8 cellular contexts compared by ENCODE assay signal in the genomic region with DNA sequence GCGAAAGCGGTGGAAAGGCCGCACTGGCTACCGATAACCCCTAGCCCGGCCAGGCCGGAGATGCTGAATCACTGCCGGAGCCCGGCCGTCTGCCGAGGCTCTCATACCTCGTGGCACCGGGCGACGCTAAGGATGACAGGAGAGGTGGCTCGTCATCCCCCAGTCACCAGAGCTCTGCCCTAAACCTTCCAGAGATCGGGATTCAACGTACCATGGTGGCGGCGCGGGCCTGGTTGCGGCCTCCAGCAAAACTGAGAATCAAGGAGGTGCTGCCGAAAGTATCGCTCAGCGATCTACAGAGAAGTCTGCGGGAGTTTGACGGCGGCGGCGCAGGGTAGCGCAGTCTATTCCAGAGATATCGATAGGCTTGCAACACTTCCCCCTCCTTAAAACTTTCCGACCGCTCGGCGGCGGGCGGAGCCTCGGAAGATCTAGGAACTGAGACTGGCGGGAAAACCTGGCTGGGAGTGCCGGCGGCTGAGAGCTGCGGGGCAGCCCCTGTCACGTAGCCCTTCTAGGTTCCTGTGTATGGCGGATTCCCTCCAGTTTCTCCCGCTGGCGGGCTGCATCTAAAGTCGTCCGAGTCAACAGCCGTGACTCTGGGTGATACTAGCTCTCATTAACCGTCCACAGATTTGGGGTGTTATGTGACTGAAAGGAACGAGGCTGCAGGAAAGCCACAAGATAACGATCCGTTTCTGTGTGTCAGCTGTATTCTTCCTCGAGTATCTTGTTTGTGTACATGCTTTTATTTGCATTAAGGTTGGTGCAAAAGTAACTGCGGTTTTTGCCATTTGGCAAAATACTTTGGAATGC. TPM values are rescaled to one million over a fixed set of nuclear protein-coding genes. Genes with fewer than 3 reads are reported as not detected.
DNase-seq lines count a peak whose midpoint lies in the region; ATAC-seq and TF ChIP-seq lines count a peak whose summit lies in the region.

PSMA1 (minus strand) TSS at position 301 of the 816 bp plus-strand sequence; CDS start at position 214, 87 bp downstream.

- peaks cover 22% of the 10 kb centered on the region for H3K4me1 Mint-ChIP-seq in activated CD4-positive, alpha-beta T cell treated with anti-CD3 and anti-CD28 coated beads, Interleukin-2, amount 10 ng/mL, durations not matched to agents 24 days and 14 days

- ATAC-seq in GM19324 (IDR thresholded peaks at IDR 0.05; ENCODE audit: low FRiP score, unreplicated experiment) (peak; percentile 94), HG03469 (IDR thresholded peaks at IDR 0.05; ENCODE audit: unreplicated experiment) (peak; percentile 84)

- H3K27me3 ChIP-seq in BLaER1, result no peaks in the 10 kb centered on the region

- peaks cover 23% of the 10 kb centered on the region for H3K4me1 ChIP-seq in BLaER1

- peak; percentile 97 for DNase-seq in NCI-H526 treated with DMSO at 0.1 percent for 48 hours (lab: John Stamatoyannopoulos, UW)
- peak; percentile 98 for DNase-seq in activated CD4-positive, alpha-beta T cell treated with anti-CD3 and anti-CD28 coated beads, Interleukin-2, amount 10 ng/mL, durations not matched to agents 24 days and 14 days
- peak; percentile 96 for DNase-seq in coronary artery (ENCODE audit: low spot score)
- DNase-seq in left kidney (ENCODE audit: low read depth, low spot score), result peak; percentile 99
- DNase-seq in stimulated activated CD4-positive, alpha-beta T cell treated with anti-CD3 and anti-CD28 coated beads, Interleukin-2, amount 100 ng/mL, for 24 hours, result peak; percentile 93

- intact Hi-C loops in activated CD4-positive, alpha-beta T cell treated with anti-CD3 and anti-CD28 coated beads, Interleukin-2, amount 10 ng/mL, durations not matched to agents 24 days and 14 days (cut with micrococcal nuclease), result loop anchor here (1.0 to 10.0 kb wide), 9 partner anchors 17 to 555 kb away; partner anchors contain the start of gene CALCB

- H3K27ac Mint-ChIP-seq in activated CD4-positive, alpha-beta T cell treated with anti-CD3 and anti-CD28 coated beads, Interleukin-2, amount 10 ng/mL, durations not matched to agents 24 days and 14 days, result peak within 1 kb of the TSS; percentile 98

- H3K36me3 ChIP-seq in BLaER1, result peaks cover 34% of the 10 kb centered on the region

- H4K20me1 ChIP-seq in BLaER1, result peaks cover 23% of the 10 kb centered on the region; the same call in 1 of the 2 replicates

- H3K4me3 ChIP-seq in BLaER1 (peak within 1 kb of the TSS; percentile 84), coronary artery (peak within 1 kb of the TSS; percentile 79)

- H3K4me3 Mint-ChIP-seq in activated CD4-positive, alpha-beta T cell treated with anti-CD3 and anti-CD28 coated beads, Interleukin-2, amount 10 ng/mL, durations not matched to agents 24 days and 14 days, result peak within 1 kb of the TSS; percentile 96

- H3K9me3 ChIP-seq in BLaER1, result no peaks in the 10 kb centered on the region

- no peaks in the 10 kb centered on the region for H3K9me3 Mint-ChIP-seq in activated CD4-positive, alpha-beta T cell treated with anti-CD3 and anti-CD28 coated beads, Interleukin-2, amount 10 ng/mL, durations not matched to agents 24 days and 14 days

- H3K27ac ChIP-seq in BLaER1 (peak within 1 kb of the TSS; percentile 95), coronary artery (peak within 1 kb of the TSS; percentile 81 to 92)

- TF ChIP-seq CTCF in coronary artery (IDR thresholded peaks at IDR 0.05), result peak; percentile 33

- peaks cover 32% of the 10 kb centered on the region for H3K36me3 Mint-ChIP-seq in activated CD4-positive, alpha-beta T cell treated with anti-CD3 and anti-CD28 coated beads, Interleukin-2, amount 10 ng/mL, durations not matched to agents 24 days and 14 days (ENCODE audit: low read depth)

- H3K9ac ChIP-seq in BLaER1, result peak within 1 kb of the TSS; percentile 97

- peak within 1 kb of the TSS; percentile 84 for H3K4me2 ChIP-seq in BLaER1

- H3K27me3 Mint-ChIP-seq in activated CD4-positive, alpha-beta T cell treated with anti-CD3 and anti-CD28 coated beads, Interleukin-2, amount 10 ng/mL, durations not matched to agents 24 days and 14 days, result no peaks in the 10 kb centered on the region

RNA-seq across cellular contexts. Expression of gene PSMA1, which starts in this region (rescaled TPM):
- total RNA-seq in activated CD4-positive, alpha-beta T cell treated with anti-CD3 and anti-CD28 coated beads, Interleukin-2, amount 10 ng/mL, durations not matched to agents 24 days and 14 days, result 334 and 344 TPM in 2 replicates

Comparison
In these comparisons a context has a peak if more than half of its experiments do, and no peak if none do; other contexts are left out.
1. Peak in every context shown above with its lines: DNase-seq, ATAC-seq, H3K4me3 ChIP-seq and H3K27ac ChIP-seq.